ENCODE assay signal across 8 cellular contexts in the genomic region with DNA sequence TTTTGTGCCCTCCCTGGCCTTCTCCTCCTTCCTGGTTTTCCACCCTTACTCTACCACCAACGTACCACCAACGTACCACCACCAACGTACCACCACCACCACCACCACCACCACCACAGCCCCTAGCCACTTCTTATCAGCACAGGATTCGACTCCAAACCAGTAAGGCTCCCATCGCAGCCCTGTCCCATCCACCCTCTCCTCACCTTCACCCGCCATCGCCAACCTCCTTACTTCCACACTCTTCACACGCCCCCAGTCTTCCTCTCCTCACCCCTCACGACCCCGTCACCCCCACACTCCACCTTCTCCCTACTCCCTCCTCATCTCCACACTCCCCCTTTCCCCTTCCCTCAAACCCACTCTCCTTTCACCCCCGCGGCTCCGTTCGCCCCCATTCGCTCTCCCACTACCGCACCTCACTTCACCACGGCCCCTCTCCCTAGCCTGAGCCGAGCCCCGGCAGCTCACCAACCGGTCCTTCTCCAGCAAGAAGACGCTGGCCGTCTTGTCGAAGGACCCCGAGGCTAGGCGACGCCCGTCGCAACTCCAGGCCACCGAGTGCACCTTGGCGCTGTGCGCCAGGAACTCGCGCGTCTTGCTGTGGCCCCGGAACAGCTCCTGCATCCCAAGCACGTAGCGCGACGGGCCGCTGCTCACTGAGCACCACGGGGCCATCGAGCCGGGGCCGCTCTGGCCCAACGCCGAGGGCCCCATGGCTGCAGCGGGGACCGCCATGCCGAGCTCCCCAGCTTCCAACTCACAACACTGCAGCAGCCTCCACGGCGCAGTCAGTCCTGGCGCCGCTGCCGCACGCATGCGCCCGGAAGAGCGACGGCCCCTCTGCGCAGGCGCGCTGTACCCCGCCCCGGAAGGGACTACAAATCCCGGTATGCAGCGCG. TPM values are rescaled to one million over a fixed set of nuclear protein-coding genes. Genes with fewer than 3 reads are reported as not detected.
DNase-seq lines count a peak whose midpoint lies in the region; ATAC-seq, FAIRE-seq and TF ChIP-seq lines count a peak whose summit lies in the region.
"Not testable (repeated sequence)": the region's sequence is repeated elsewhere in the genome, so short reads cannot be mapped to it uniquely, and the experiment has no call there.

A gene with protein sequence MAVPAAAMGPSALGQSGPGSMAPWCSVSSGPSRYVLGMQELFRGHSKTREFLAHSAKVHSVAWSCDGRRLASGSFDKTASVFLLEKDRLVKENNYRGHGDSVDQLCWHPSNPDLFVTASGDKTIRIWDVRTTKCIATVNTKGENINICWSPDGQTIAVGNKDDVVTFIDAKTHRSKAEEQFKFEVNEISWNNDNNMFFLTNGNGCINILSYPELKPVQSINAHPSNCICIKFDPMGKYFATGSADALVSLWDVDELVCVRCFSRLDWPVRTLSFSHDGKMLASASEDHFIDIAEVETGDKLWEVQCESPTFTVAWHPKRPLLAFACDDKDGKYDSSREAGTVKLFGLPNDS (minus strand): TSS at position 845 of the 902 bp plus-strand sequence. CDS start 107 bp downstream, at position 738.

- peak within 1 kb of the TSS; percentile 49 to 61 for H3K4me3 ChIP-seq in Panc1 (ENCODE audit: low read depth in 2 of 2, low read length in 2 of 2)
- H3K4me3 ChIP-seq in endothelial cell of umbilical vein (replicated peaks in 1 of 3; ENCODE audit: insufficient read depth in 1 of 3, low read depth in 1 of 3, low read length in 3 of 3): peak within 1 kb of the TSS; percentile 29 to 79 (median 56)

- not testable (repeated sequence) for H3K27me3 ChIP-seq in Panc1 (ENCODE audit: control insufficient read depth, insufficient read depth, low read length); endothelial cell of umbilical vein (ENCODE audit: control insufficient read depth in 2 of 2, insufficient read depth in 2 of 2, low read length in 2 of 2)

- not testable (repeated sequence) for H3K36me3 ChIP-seq in Panc1 (ENCODE audit: control insufficient read depth, insufficient read depth, low read length); endothelial cell of umbilical vein (ENCODE audit: control insufficient read depth in 2 of 2, extremely low read depth in 1 of 2, insufficient read depth in 2 of 2, low read length in 2 of 2)

- in situ Hi-C loops in GM18951 (cut with MboI; ENCODE audit: low sequenced_read_pairs, unreplicated experiment); Panc1 (cut with HindIII; ENCODE audit: low pct_unique_long_range_greater_than_20kb, low sequenced_read_pairs): not testable (repeated sequence)

- not testable (repeated sequence) for TF ChIP-seq CTCF in Panc1 (IDR thresholded peaks at IDR 0.05); endothelial cell of umbilical vein (IDR thresholded peaks at IDR 0.05; ENCODE audit: extremely low read depth in 1 of 2, insufficient read depth in 1 of 2, low read depth in 1 of 2, low read length in 2 of 2)

- intact Hi-C loops in Panc1 (cut with micrococcal nuclease; ENCODE audit: unreplicated experiment); endothelial cell of umbilical vein (cut with micrococcal nuclease): not testable (repeated sequence)

- POLR2A ChIA-PET in Panc1 (lab: Charles Lee); endothelial cell of umbilical vein (lab: Charles Lee): not testable (repeated sequence)

- peak within 1 kb of the TSS; percentile 47 for H3K4me2 ChIP-seq in endothelial cell of umbilical vein (ENCODE audit: insufficient read depth, low read length)

- peak within 1 kb of the TSS; percentile 88 for H2AFZ ChIP-seq in endothelial cell of umbilical vein (ENCODE audit: low read depth, low read length)

- not testable (repeated sequence) for BruUV-seq in Panc1 (replicated peaks; lab: Mats Ljungman, UMichigan); endothelial cell of umbilical vein (replicated peaks; lab: Mats Ljungman, UMichigan)

- CTCF ChIA-PET in Panc1 (lab: Charles Lee); endothelial cell of umbilical vein (lab: Charles Lee): not testable (repeated sequence)

- not testable (repeated sequence) for H3K79me2 ChIP-seq in endothelial cell of umbilical vein (ENCODE audit: control insufficient read depth, insufficient read depth, low read length)

- ATAC-seq in HG03025 (IDR thresholded peaks at IDR 0.05; ENCODE audit: low FRiP score, unreplicated experiment): peak; percentile 99
- ATAC-seq in Panc1: peak; percentile 100

- TF ChIP-seq POLR2A in GM18951 (IDR thresholded peaks at IDR 0.05; ENCODE audit: extremely low read depth, insufficient read depth, insufficient read length): peak; percentile 67
- TF ChIP-seq POLR2A in endothelial cell of umbilical vein (IDR thresholded peaks at IDR 0.05; ENCODE audit: low read depth, low read length): not testable (repeated sequence)

- not testable (repeated sequence) for H3K4me1 ChIP-seq in Panc1 (ENCODE audit: control insufficient read depth, insufficient read depth, low read length); endothelial cell of umbilical vein (ENCODE audit: control insufficient read depth, extremely low read depth, insufficient read depth, low read length)

- not testable (repeated sequence) for H4K20me1 ChIP-seq in endothelial cell of umbilical vein (replicated peaks; ENCODE audit: control insufficient read depth, extremely low read depth, insufficient read depth, low read length)

- dilution Hi-C loops in endothelial cell of umbilical vein (cut with MboI; ENCODE audit: extremely low pct_ligation_motif_present, low sequenced_read_pairs): not testable (repeated sequence)

- H3K9me3 ChIP-seq in Panc1 (ENCODE audit: control insufficient read depth, insufficient read depth, low read depth, low read length); endothelial cell of umbilical vein (replicated peaks; ENCODE audit: control insufficient read depth, insufficient read depth, low read length): not testable (repeated sequence)

- not testable (repeated sequence) for H3K9me1 ChIP-seq in endothelial cell of umbilical vein (replicated peaks; ENCODE audit: control insufficient read depth, extremely low read depth, insufficient read depth, low read length)

- not testable (repeated sequence) for H3K27ac ChIP-seq in Panc1 (ENCODE audit: low read length); endothelial cell of umbilical vein (ENCODE audit: insufficient read depth, low read depth, low read length)

- FAIRE-seq in endothelial cell of umbilical vein (lab: Jason Lieb, UNC): peak; percentile 99

- peak within 1 kb of the TSS; percentile 16 for H3K9ac ChIP-seq in endothelial cell of umbilical vein (replicated peaks; ENCODE audit: extremely low read depth, insufficient read depth, low read length)

- DNase-seq in A172 (ENCODE audit: low spot score) (peak; percentile 59), endothelial cell of umbilical vein (ENCODE audit: low read depth, low spot score) (peak; percentile 87), lung microvascular endothelial cell (ENCODE audit: low read depth in 2 of 2) (peak; percentile 84 to 90)
- not testable (repeated sequence) for DNase-seq in Panc1 (ENCODE audit: low read depth, low spot score)
- peak; percentile 82 to 87 for DNase-seq in activated T-cell treated with anti-CD3 and anti-CD28 coated beads, Interleukin-2, amount 50 U/mL, for 48 hours
- DNase-seq in stimulated activated CD4-positive, alpha-beta T cell treated with anti-CD3 and anti-CD28 coated beads, Interleukin-15, amount 100 ng/mL, for 48 hours (ENCODE audit: low read depth in 2 of 2): peak; percentile 48 to 64

RNA-seq across cellular contexts. Expression of the gene that starts here (rescaled TPM):
- 111 TPM in 2 replicates for total RNA-seq in A172 (2014; rRNA removed; shearing (Covaris generic))
- total RNA-seq in Panc1 (2021; ENCODE audit: unreplicated experiment): 70.8 TPM
- polyA plus RNA-seq in Panc1 (2012; ENCODE audit: insufficient read length): 47.7 TPM
- 35.0 and 66.3 TPM in 2 replicates for total RNA-seq in endothelial cell of umbilical vein
- polyA plus RNA-seq in endothelial cell of umbilical vein: 39.4 and 55.2 TPM in 2 replicates
- polyA plus RNA-seq in endothelial cell of umbilical vein (2011; cell fraction: cytosol; rRNA removed): 90.7 and 101 TPM in 2 replicates
- polyA plus RNA-seq in endothelial cell of umbilical vein (2011; cell fraction: nucleus; rRNA removed): 40.3 and 46.2 TPM in 2 replicates
- 30.2 and 59.4 TPM in 2 replicates for polyA plus RNA-seq in endothelial cell of umbilical vein (2012)
- 46.0 and 60.6 TPM in 2 replicates for polyA minus RNA-seq in endothelial cell of umbilical vein
- 39.2 TPM for polyA minus RNA-seq in endothelial cell of umbilical vein (2011; cell fraction: cytosol; rRNA and poly(A)+ RNA removed)
- 12.9 and 19.8 TPM in 2 replicates for polyA minus RNA-seq in endothelial cell of umbilical vein (2011; cell fraction: nucleus; rRNA and poly(A)+ RNA removed)
- 27.5 and 36.9 TPM in 2 replicates for total RNA-seq in lung microvascular endothelial cell
